ENCODE assay signal across 22 cellular contexts in the genomic region with DNA sequence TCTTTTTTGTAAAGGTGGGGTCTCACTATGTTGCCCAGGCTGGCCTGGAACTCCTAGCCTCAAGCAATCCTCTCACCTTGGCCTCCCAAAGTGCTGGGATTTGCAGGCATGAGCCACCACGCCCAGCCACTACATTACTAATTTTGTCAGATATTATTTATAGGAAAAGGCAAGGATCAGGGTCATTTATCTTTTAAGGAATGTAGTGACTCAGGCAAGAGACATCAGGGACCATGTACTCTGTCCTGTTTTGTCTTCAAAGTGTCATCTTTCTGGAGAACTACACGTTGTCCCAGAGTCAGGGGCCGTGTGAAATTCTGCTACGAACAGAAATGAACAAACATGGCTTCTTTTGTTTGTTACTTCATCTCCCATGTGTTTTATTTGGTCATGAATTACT.
"Had no signal": no experiment of that assay in that cellular context is flagged by ENCODE, and none has a peak within 500 bp of the region (broad histone marks: within the 10 kb centered on the region; RNA-seq: fewer than 3 reads in every experiment).

No MANE protein-coding gene starts in this region.

- DNase-seq: Karpas-422; KG1; MM.1S; NCI-H1092 treated with DMSO at 0.1 percent for 48 hours; NCI-H1436; NCI-H187; NCI-H2029; NCI-H2081 treated with DMSO at 0.1 percent for 48 hours; NCI-H2171; NCI-H226; NCI-H446; NCI-H510A; NCI-H524 treated with DMSO at 0.1 percent for 48 hours; NCI-H69; NCI-H774; NK-92 treated with Interleukin-12 subunit alpha and Interleukin-12 subunit beta, amount 100 ng/mL, for 24 hours; PC-3; SHP77; SK-N-SH; SW 1271 had no signal

- H3K4me2 ChIP-seq: SK-N-SH had no signal

- H3K9ac ChIP-seq: SK-N-SH had no signal

- H3K27ac ChIP-seq: RWPE1 had no signal

- ATAC-seq: Panc1, PC-3 had no signal

- H3K9me3 ChIP-seq: SK-N-SH had no signal
